In genomic region chr2:239934571-239935171, GRCh38 we compare ENCODE assay signal across 8 cellular contexts.
DNase-seq lines count a peak whose midpoint lies in the region; ATAC-seq, FAIRE-seq and TF ChIP-seq lines count a peak whose summit lies in the region.

No MANE protein-coding gene starts in this region.

- peaks cover 2% of the 10 kb centered on the region for H3K27me3 Mint-ChIP-seq in activated naive CD8-positive, alpha-beta T cell treated with anti-CD3 and anti-CD28 coated beads, Interleukin-2, amount 10 ng/mL, durations not matched to agents 7 days and 5 days

- no peak overlapping the region for H3K9ac ChIP-seq in BLaER1

- 38 to 40% methylated on average over 19 of the region's 19 CpGs for WGBS in heart right ventricle, 2 donors

- H3K27me3 ChIP-seq in BLaER1 (no peaks in the 10 kb centered on the region), heart right ventricle (peaks cover 0 to 17% (median 0%) of the 10 kb centered on the region in 7 donors)

- H3K4me3 ChIP-seq in BLaER1 (no peak overlapping the region), heart right ventricle (no peak overlapping the region)

- H3K27ac Mint-ChIP-seq in activated naive CD8-positive, alpha-beta T cell treated with anti-CD3 and anti-CD28 coated beads, Interleukin-2, amount 10 ng/mL, durations not matched to agents 7 days and 5 days: no peak overlapping the region

- DNase-seq in SK-N-DZ (ENCODE audit: low spot score) (peak; percentile 62), heart right ventricle (peak; percentile 48 to 69), putamen (ENCODE audit: low spot score) (peak; percentile 74), 8988T (no peak), GM12892 (ENCODE audit: insufficient read length) (no peak)
- DNase-seq in activated naive CD8-positive, alpha-beta T cell treated with anti-CD3 and anti-CD28 coated beads, Interleukin-2, amount 10 ng/mL, durations not matched to agents 7 days and 5 days: peak; percentile 49

- H3K36me3 ChIP-seq in BLaER1 (peaks cover 12% of the 10 kb centered on the region), heart right ventricle (no peaks in the 10 kb centered on the region)

- peak overlapping the region; percentile 44 for H3K4me2 ChIP-seq in BLaER1

- H3K27ac ChIP-seq in BLaER1 (no peak overlapping the region), heart right ventricle (no peak overlapping the region)

- H3K9me3 ChIP-seq in BLaER1 (peaks cover 16% of the 10 kb centered on the region), heart right ventricle (peaks cover 0 to 3% (median 0%) of the 10 kb centered on the region in 11 donors)

- peak; percentile 50 to 85 (median 77) for TF ChIP-seq CTCF in heart right ventricle (IDR thresholded peaks at IDR 0.05)

- no peaks in the 10 kb centered on the region for H3K9me3 Mint-ChIP-seq in activated naive CD8-positive, alpha-beta T cell treated with anti-CD3 and anti-CD28 coated beads, Interleukin-2, amount 10 ng/mL, durations not matched to agents 7 days and 5 days

- no peak for FAIRE-seq in GM12892 (lab: Jason Lieb, UNC)

- H3K36me3 Mint-ChIP-seq in activated naive CD8-positive, alpha-beta T cell treated with anti-CD3 and anti-CD28 coated beads, Interleukin-2, amount 10 ng/mL, durations not matched to agents 7 days and 5 days: no peaks in the 10 kb centered on the region

- H3K4me1 Mint-ChIP-seq in activated naive CD8-positive, alpha-beta T cell treated with anti-CD3 and anti-CD28 coated beads, Interleukin-2, amount 10 ng/mL, durations not matched to agents 7 days and 5 days: peaks cover 4% of the 10 kb centered on the region

- POLR2A ChIA-PET in activated naive CD8-positive, alpha-beta T cell treated with anti-CD3 and anti-CD28 coated beads, Interleukin-2, amount 10 ng/mL, durations not matched to agents 7 days and 5 days (lab: Charles Lee): interaction anchor here (0.5 kb wide), 1 partner anchor 91 kb away, joined by 3 read pairs; no protein-coding TSS in a partner anchor

- ATAC-seq in HG03196 (IDR thresholded peaks at IDR 0.05; ENCODE audit: unreplicated experiment) (peak; percentile 48), heart right ventricle (peak; percentile 44 to 80 (median 71))
- ATAC-seq in activated naive CD8-positive, alpha-beta T cell treated with anti-CD3 and anti-CD28 coated beads, Interleukin-2, amount 10 ng/mL, durations not matched to agents 7 days and 5 days (ENCODE audit: low read depth): peak; percentile 72

- H4K20me1 ChIP-seq in BLaER1: no peaks in the 10 kb centered on the region

- H3K4me1 ChIP-seq in BLaER1 (peaks cover 36% of the 10 kb centered on the region), heart right ventricle (peaks cover 0 to 15% (median 0%) of the 10 kb centered on the region in 9 donors)

- no peak for TF ChIP-seq POLR2A in GM12892 (IDR thresholded peaks at IDR 0.05; ENCODE audit: low read depth, low read length)

- intact Hi-C loops in heart right ventricle (cut with DNase I): loop anchor here in 6 of 10 donors (1.0 to 10.0 kb wide), 5 partner anchors 24 to 56 kb away; no protein-coding TSS in a partner anchor

- H3K4me3 Mint-ChIP-seq in activated naive CD8-positive, alpha-beta T cell treated with anti-CD3 and anti-CD28 coated beads, Interleukin-2, amount 10 ng/mL, durations not matched to agents 7 days and 5 days: no peak overlapping the region

Comparison
In these comparisons a context has a peak if more than half of its experiments do, and no peak if none do; other contexts are left out.
1. DNase-seq: peak in SK-N-DZ (single experiment), activated naive CD8-positive, alpha-beta T cell treated with anti-CD3 and anti-CD28 coated beads, Interleukin-2, amount 10 ng/mL, durations not matched to agents 7 days and 5 days (single experiment), heart right ventricle (2 of 2) and putamen (single experiment); none in 8988T (single experiment) and GM12892 (single experiment).
2. Peak in every context shown above with its lines, with median percentiles within 50 percentile points of each other: ATAC-seq.